ENCODE assay signal across 1 cellular context in the genomic region with DNA sequence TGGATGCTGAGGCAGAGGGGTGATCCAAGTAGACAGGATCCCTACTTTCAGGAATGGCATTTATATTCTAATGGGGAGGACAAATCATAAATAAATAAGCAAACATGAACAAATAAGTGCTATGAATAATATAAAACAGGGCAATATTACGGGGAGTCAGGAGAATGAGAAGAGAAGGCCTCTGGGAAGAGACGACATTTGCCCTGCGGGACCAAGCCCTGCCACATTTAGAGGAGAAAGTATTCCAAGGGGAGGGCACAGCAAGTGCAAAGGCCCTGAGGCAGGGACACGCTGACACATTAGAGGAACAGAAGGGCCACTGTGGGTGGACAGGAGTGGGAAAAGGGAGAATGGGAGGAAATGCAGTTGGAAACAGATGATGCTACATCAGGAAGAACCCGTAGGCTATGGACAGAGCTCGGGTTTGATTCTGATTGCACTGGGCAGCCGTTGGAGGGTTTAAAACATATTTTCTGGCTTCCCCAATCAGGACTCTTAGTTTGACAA.
TF ChIP-seq lines count a peak whose summit lies in the region.

No MANE protein-coding gene starts in this region.

TF ChIP-seq in HepG2, 621 proteins besides CTCF, POLR2A, EP300 and RAD21:
- TF ChIP-seq ZNF747 (CRISPR knock-in tag; IDR thresholded peaks at IDR 0.05; ENCODE audit: borderline replicate concordance) (no peak), HMG20B (CRISPR knock-in tag; conservative IDR thresholded peaks at IDR 0.05) (no peak), MAFK (conservative IDR thresholded peaks at IDR 0.05 in 1 of 2, IDR thresholded peaks at IDR 0.05 in 1 of 2; ENCODE audit: low read length in 2 of 2) (no peak), MAF1 (CRISPR knock-in tag; IDR thresholded peaks at IDR 0.05; ENCODE audit: borderline replicate concordance) (no peak), SRSF9 (IDR thresholded peaks at IDR 0.05; ENCODE audit: borderline replicate concordance, insufficient read depth, low read depth, low read length, poor library complexity, severe bottlenecking) (no peak), ZNF296 (CRISPR knock-in tag; conservative IDR thresholded peaks at IDR 0.05) (no peak), SP1 (IDR thresholded peaks at IDR 0.05) (no peak), SP1 (CRISPR knock-in tag; IDR thresholded peaks at IDR 0.05) (no peak), GATAD1 (CRISPR knock-in tag; IDR thresholded peaks at IDR 0.05) (no peak), ATF1 (CRISPR knock-in tag; IDR thresholded peaks at IDR 0.05) (no peak), ZSCAN21 (CRISPR knock-in tag; IDR thresholded peaks at IDR 0.05; ENCODE audit: borderline replicate concordance) (no peak), SRF (IDR thresholded peaks at IDR 0.05; ENCODE audit: low read depth, low read length) (no peak), FLYWCH1 (CRISPR knock-in tag; IDR thresholded peaks at IDR 0.05) (no peak), ZNF431 (CRISPR knock-in tag; IDR thresholded peaks at IDR 0.05; ENCODE audit: borderline replicate concordance, low read depth) (no peak)
- TF ChIP-seq, protein P1, sequence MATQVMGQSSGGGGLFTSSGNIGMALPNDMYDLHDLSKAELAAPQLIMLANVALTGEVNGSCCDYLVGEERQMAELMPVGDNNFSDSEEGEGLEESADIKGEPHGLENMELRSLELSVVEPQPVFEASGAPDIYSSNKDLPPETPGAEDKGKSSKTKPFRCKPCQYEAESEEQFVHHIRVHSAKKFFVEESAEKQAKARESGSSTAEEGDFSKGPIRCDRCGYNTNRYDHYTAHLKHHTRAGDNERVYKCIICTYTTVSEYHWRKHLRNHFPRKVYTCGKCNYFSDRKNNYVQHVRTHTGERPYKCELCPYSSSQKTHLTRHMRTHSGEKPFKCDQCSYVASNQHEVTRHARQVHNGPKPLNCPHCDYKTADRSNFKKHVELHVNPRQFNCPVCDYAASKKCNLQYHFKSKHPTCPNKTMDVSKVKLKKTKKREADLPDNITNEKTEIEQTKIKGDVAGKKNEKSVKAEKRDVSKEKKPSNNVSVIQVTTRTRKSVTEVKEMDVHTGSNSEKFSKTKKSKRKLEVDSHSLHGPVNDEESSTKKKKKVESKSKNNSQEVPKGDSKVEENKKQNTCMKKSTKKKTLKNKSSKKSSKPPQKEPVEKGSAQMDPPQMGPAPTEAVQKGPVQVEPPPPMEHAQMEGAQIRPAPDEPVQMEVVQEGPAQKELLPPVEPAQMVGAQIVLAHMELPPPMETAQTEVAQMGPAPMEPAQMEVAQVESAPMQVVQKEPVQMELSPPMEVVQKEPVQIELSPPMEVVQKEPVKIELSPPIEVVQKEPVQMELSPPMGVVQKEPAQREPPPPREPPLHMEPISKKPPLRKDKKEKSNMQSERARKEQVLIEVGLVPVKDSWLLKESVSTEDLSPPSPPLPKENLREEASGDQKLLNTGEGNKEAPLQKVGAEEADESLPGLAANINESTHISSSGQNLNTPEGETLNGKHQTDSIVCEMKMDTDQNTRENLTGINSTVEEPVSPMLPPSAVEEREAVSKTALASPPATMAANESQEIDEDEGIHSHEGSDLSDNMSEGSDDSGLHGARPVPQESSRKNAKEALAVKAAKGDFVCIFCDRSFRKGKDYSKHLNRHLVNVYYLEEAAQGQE (IDR thresholded peaks at IDR 0.05; ENCODE audit: borderline replicate concordance in 1 of 2, low read depth in 1 of 2, low read length in 2 of 2), result no peak
- TF ChIP-seq, protein P2, sequence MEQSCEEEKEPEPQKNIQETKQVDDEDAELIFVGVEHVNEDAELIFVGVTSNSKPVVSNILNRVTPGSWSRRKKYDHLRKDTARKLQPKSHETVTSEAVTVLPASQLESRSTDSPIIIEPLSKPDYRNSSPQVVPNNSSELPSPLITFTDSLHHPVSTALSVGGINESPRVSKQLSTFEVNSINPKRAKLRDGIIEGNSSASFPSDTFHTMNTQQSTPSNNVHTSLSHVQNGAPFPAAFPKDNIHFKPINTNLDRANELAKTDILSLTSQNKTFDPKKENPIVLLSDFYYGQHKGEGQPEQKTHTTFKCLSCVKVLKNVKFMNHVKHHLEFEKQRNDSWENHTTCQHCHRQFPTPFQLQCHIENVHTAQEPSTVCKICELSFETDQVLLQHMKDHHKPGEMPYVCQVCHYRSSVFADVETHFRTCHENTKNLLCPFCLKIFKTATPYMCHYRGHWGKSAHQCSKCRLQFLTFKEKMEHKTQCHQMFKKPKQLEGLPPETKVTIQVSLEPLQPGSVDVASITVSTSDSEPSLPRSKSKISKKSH (CRISPR knock-in tag; IDR thresholded peaks at IDR 0.05; ENCODE audit: borderline replicate concordance), result no peak
- TF ChIP-seq, protein P3, sequence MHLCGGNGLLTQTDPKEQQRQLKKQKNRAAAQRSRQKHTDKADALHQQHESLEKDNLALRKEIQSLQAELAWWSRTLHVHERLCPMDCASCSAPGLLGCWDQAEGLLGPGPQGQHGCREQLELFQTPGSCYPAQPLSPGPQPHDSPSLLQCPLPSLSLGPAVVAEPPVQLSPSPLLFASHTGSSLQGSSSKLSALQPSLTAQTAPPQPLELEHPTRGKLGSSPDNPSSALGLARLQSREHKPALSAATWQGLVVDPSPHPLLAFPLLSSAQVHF (CRISPR knock-in tag; IDR thresholded peaks at IDR 0.05), result no peak
- TF ChIP-seq, protein P4, sequence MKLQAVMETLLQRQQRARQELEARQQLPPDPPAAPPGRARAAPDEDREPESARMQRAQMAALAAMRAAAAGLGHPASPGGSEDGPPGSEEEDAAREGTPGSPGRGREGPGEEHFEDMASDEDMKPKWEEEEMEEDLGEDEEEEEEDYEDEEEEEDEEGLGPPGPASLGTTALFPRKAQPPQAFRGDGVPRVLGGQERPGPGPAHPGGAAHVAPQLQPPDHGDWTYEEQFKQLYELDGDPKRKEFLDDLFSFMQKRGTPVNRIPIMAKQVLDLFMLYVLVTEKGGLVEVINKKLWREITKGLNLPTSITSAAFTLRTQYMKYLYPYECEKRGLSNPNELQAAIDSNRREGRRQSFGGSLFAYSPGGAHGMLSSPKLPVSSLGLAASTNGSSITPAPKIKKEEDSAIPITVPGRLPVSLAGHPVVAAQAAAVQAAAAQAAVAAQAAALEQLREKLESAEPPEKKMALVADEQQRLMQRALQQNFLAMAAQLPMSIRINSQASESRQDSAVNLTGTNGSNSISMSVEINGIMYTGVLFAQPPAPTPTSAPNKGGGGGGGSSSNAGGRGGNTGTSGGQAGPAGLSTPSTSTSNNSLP (IDR thresholded peaks at IDR 0.05; ENCODE audit: low read depth, low read length), result no peak
